In genomic region chr22:36744413-36744765, GRCh38 we compare ENCODE assay signal across 22 cellular contexts. TPM values are rescaled to one million over a fixed set of nuclear protein-coding genes. Genes with fewer than 3 reads are reported as not detected.
A peak's percentile ranks its signal among the peaks of the same experiment; 100 is the strongest.
DNase-seq lines count a peak whose midpoint lies in the region; ATAC-seq and TF ChIP-seq lines count a peak whose summit lies in the region.
"Had no signal": no experiment of that assay in that cellular context is flagged by ENCODE, and none has a peak within 500 bp of the region (broad histone marks: within the 10 kb centered on the region; RNA-seq: fewer than 3 reads in every experiment).

No MANE protein-coding gene starts in this region.

- CTCF ChIA-PET in IMR-90 (lab: Yijun Ruan, JAX) (no interaction called here), WTC11 (lab: Charles Lee) (interaction anchor here (0.6 to 3.4 kb wide), 5 partner anchors 13 to 709 kb away, joined by 3 to 20 read pairs (median 3); partner anchors contain the start of genes IFT27 and TST)

- no peak overlapping the region for H3K4me3 Mint-ChIP-seq in WTC11
- H3K4me3 Mint-ChIP-seq: CD4-positive, CD25-positive, alpha-beta regulatory T cell; CD8-positive, alpha-beta T cell; GM23338; H9 had no signal

- H3K27ac ChIP-seq in IMR-90 (ENCODE audit: insufficient read depth, low read length) (no peak overlapping the region), osteoblast (ENCODE audit: low read depth, low read length) (no peak overlapping the region), sigmoid colon (no peak overlapping the region), mesenchymal stem cell (ENCODE audit: low read length, poor library complexity, severe bottlenecking) (no peak overlapping the region)
- H3K27ac ChIP-seq: C4-2B had no signal

- H3K14ac ChIP-seq in IMR-90 (replicated peaks; ENCODE audit: low read depth, low read length) (no peak overlapping the region), mesenchymal stem cell (ENCODE audit: low read length in 2 of 2) (no peak overlapping the region)

- H3K9me1 ChIP-seq in IMR-90 (ENCODE audit: insufficient read depth, low read length): no peaks in the 10 kb centered on the region

- H3K9me3 Mint-ChIP-seq in WTC11: peaks cover 14% of the 10 kb centered on the region
- H3K9me3 Mint-ChIP-seq: CD8-positive, alpha-beta T cell had no signal

- POLR2A ChIA-PET in IMR-90 (lab: Charles Lee; ENCODE audit: unreplicated experiment) (no interaction called here), WTC11 (lab: Charles Lee) (no interaction called here)

- H3K56ac ChIP-seq in IMR-90 (ENCODE audit: extremely low read depth, insufficient read depth, low read length): no peak overlapping the region

- H3K23ac ChIP-seq in IMR-90 (ENCODE audit: low read depth, low read length): no peak overlapping the region
- no peak overlapping the region for H3K23ac ChIP-seq in mesenchymal stem cell (ENCODE audit: low read length in 2 of 2)

- H3K18ac ChIP-seq in IMR-90 (ENCODE audit: low read depth, low read length): no peak overlapping the region
- no peak overlapping the region for H3K18ac ChIP-seq in mesenchymal stem cell (ENCODE audit: low read depth in 1 of 2, low read length in 2 of 2)

- no peaks in the 10 kb centered on the region for H3K4me1 ChIP-seq in IMR-90 (ENCODE audit: control insufficient read depth, insufficient read depth, low read length)
- H3K4me1 ChIP-seq in osteoblast (ENCODE audit: insufficient read depth, low read length): no peaks in the 10 kb centered on the region
- no peaks in the 10 kb centered on the region for H3K4me1 ChIP-seq in sigmoid colon
- H3K4me1 ChIP-seq in mesenchymal stem cell (ENCODE audit: control insufficient read depth, insufficient read depth, low read depth, low read length): peaks cover 1% of the 10 kb centered on the region
- H3K4me1 ChIP-seq: Caco-2 had no signal

- no peak overlapping the region for H3K9ac ChIP-seq in IMR-90 (ENCODE audit: low read depth, low read length)
- no peak overlapping the region for H3K9ac ChIP-seq in mesenchymal stem cell (ENCODE audit: low read length)

- no peaks in the 10 kb centered on the region for H3K4me1 Mint-ChIP-seq in WTC11
- H3K4me1 Mint-ChIP-seq: CD4-positive, CD25-positive, alpha-beta regulatory T cell; GM23338 had no signal

- no peak for TF ChIP-seq EP300 in sigmoid colon (IDR thresholded peaks at IDR 0.05)

- H2AK9ac ChIP-seq in IMR-90 (replicated peaks; ENCODE audit: low read depth, low read length, poor library complexity): no peak overlapping the region

- H2BK120ac ChIP-seq in IMR-90 (ENCODE audit: low read depth, low read length) (no peak overlapping the region), mesenchymal stem cell (ENCODE audit: low read depth, low read length) (no peak overlapping the region)

- H2AK5ac ChIP-seq in IMR-90 (ENCODE audit: low read depth, low read length) (no peak overlapping the region), mesenchymal stem cell (ENCODE audit: low read length, severe bottlenecking) (no peak overlapping the region)

- no peak overlapping the region for H2BK20ac ChIP-seq in IMR-90 (ENCODE audit: low read depth, low read length)

- BruUV-seq in IMR-90 (replicated peaks; lab: Mats Ljungman, UMichigan): no TSS peak

- H3K36me3 Mint-ChIP-seq in WTC11: peaks cover 3% of the 10 kb centered on the region; the same call in 1 of the 2 replicates
- H3K36me3 Mint-ChIP-seq: CD4-positive, CD25-positive, alpha-beta regulatory T cell; CD8-positive, alpha-beta T cell had no signal

- no peak overlapping the region for H4K5ac ChIP-seq in IMR-90 (ENCODE audit: low read depth, low read length)

- H3K79me2 ChIP-seq in osteoblast (ENCODE audit: insufficient read depth, low read length): no peaks in the 10 kb centered on the region

- H2BK5ac ChIP-seq in IMR-90 (ENCODE audit: low read depth, low read length, poor library complexity, severe bottlenecking): no peak overlapping the region
- no peak overlapping the region for H2BK5ac ChIP-seq in mesenchymal stem cell (ENCODE audit: low read depth, low read length, poor library complexity, severe bottlenecking)

- H4K8ac ChIP-seq in IMR-90 (ENCODE audit: low read depth in 2 of 2, low read length in 2 of 2) (no peak overlapping the region), mesenchymal stem cell (ENCODE audit: low read length) (no peak overlapping the region)

- intact Hi-C loops in IMR-90 (cut with micrococcal nuclease): no loop called here
- intact Hi-C loops in sigmoid colon (cut with DNase I): no loop called here

- TF ChIP-seq POLR2A in IMR-90 (IDR thresholded peaks at IDR 0.05; ENCODE audit: low read depth, low read length) (no peak), sigmoid colon (IDR thresholded peaks at IDR 0.05) (no peak)

- H3K36me3 ChIP-seq in IMR-90 (ENCODE audit: control insufficient read depth, insufficient read depth, low read length): no peaks in the 10 kb centered on the region
- no peaks in the 10 kb centered on the region for H3K36me3 ChIP-seq in osteoblast (ENCODE audit: insufficient read depth, low read length)
- H3K36me3 ChIP-seq in sigmoid colon: no peaks in the 10 kb centered on the region
- no peaks in the 10 kb centered on the region for H3K36me3 ChIP-seq in mesenchymal stem cell (ENCODE audit: control insufficient read depth in 1 of 2, insufficient read depth in 2 of 2, low read depth in 1 of 2, low read length in 2 of 2)

- ATAC-seq in IMR-90 (ENCODE audit: low read depth): no peak
- no peak for ATAC-seq in WTC11
- no peak for ATAC-seq in GM21825 (IDR thresholded peaks at IDR 0.05; ENCODE audit: unreplicated experiment)
- no peak for ATAC-seq in HG03108 (IDR thresholded peaks at IDR 0.05; ENCODE audit: unreplicated experiment)
- ATAC-seq: CD8-positive, alpha-beta T cell; GM12878; GM23338; HCT116 had no signal

- H3K4me2 ChIP-seq in IMR-90 (ENCODE audit: low read depth, low read length): no peak overlapping the region
- H3K4me2 ChIP-seq in osteoblast (ENCODE audit: insufficient read depth, low read length): no peak overlapping the region
- H3K4me2 ChIP-seq in mesenchymal stem cell (ENCODE audit: low read length, poor library complexity, severe bottlenecking): no peak overlapping the region
- H3K4me2 ChIP-seq: GM23338 had no signal

- H3K4ac ChIP-seq in IMR-90 (ENCODE audit: low read depth, low read length) (no peak overlapping the region), mesenchymal stem cell (ENCODE audit: low read depth in 1 of 2, low read length in 2 of 2) (no peak overlapping the region)

- H4K20me1 ChIP-seq in IMR-90 (ENCODE audit: insufficient read depth, low read length) (no peaks in the 10 kb centered on the region), osteoblast (ENCODE audit: insufficient read depth, low read length) (no peaks in the 10 kb centered on the region)

- in situ Hi-C loops in IMR-90 (cut with MboI; ENCODE audit: low sequenced_read_pairs): no loop called here

- H3K9me3 ChIP-seq in IMR-90 (ENCODE audit: control insufficient read depth, insufficient read depth, low read length): peaks cover 3% of the 10 kb centered on the region; the same call in 1 of the 2 replicates
- H3K9me3 ChIP-seq in osteoblast (ENCODE audit: low read depth, low read length): no peaks in the 10 kb centered on the region
- peaks cover 0 to 2% (median 0%) of the 10 kb centered on the region in 4 donors for H3K9me3 ChIP-seq in sigmoid colon
- H3K9me3 ChIP-seq in mesenchymal stem cell (ENCODE audit: control insufficient read depth, low read length): peaks cover 3% of the 10 kb centered on the region
- H3K9me3 ChIP-seq: Caco-2 had no signal

- WGBS in IMR-90 (ENCODE audit: extremely low coverage in 2 of 2, insufficient read length in 1 of 2), 2 experiments: 13% methylated on average over 1 of the region's 4 CpGs; no CpG with 5 or more reads in 1 of the 2 experiments
- 57 to 66% methylated on average over 4 of the region's 4 CpGs for WGBS in sigmoid colon, 2 donors
- WGBS in mesenchymal stem cell: 62% methylated on average over 3 of the region's 4 CpGs

- TF ChIP-seq CTCF in IMR-90 (conservative IDR thresholded peaks at IDR 0.05; ENCODE audit: low read depth, low read length) (no peak), WTC11 (IDR thresholded peaks at IDR 0.05) (no peak), osteoblast (IDR thresholded peaks at IDR 0.05; ENCODE audit: extremely low read depth, low read depth, low read length) (no peak), sigmoid colon (IDR thresholded peaks at IDR 0.05) (no peak)

- no peak overlapping the region for H2BK12ac ChIP-seq in mesenchymal stem cell (ENCODE audit: low read length in 2 of 2)

- DNase-seq in IMR-90 (no peak), WTC11 (ENCODE audit: low spot score) (peak; percentile 6), osteoblast (ENCODE audit: insufficient read length, low spot score, missing footprints) (peak; percentile 76), sigmoid colon (peak; percentile 40), mesenchymal stem cell (no peak)
- DNase-seq: CD4-positive, CD25-positive, alpha-beta regulatory T cell; CD8-positive, alpha-beta T cell; DMS153; DND-41; GDM1 had no signal

- no peak for TF ChIP-seq RAD21 in IMR-90 (IDR thresholded peaks at IDR 0.05; ENCODE audit: low read length)

- no peak overlapping the region for H3K27ac Mint-ChIP-seq in WTC11
- H3K27ac Mint-ChIP-seq: CD4-positive, CD25-positive, alpha-beta regulatory T cell; CD8-positive, alpha-beta T cell; GM23338; H9 had no signal

- peak overlapping the region; percentile 33 for H2AFZ ChIP-seq in IMR-90 (replicated peaks; ENCODE audit: low read length, poor library complexity)
- H2AFZ ChIP-seq in osteoblast (ENCODE audit: low read length): no peak overlapping the region
- no peak overlapping the region for H2AFZ ChIP-seq in mesenchymal stem cell (ENCODE audit: low read depth, low read length)
- H2AFZ ChIP-seq: GM23338 had no signal

- dilution Hi-C loops in IMR-90 (cut with HindIII; ENCODE audit: low sequenced_read_pairs, unreplicated experiment): no loop called here

- H3K79me1 ChIP-seq in IMR-90 (ENCODE audit: low read depth in 1 of 2, low read length in 2 of 2): no peaks in the 10 kb centered on the region
- no peaks in the 10 kb centered on the region for H3K79me1 ChIP-seq in mesenchymal stem cell (replicated peaks; ENCODE audit: low read length, poor library complexity, severe bottlenecking)

- no peak overlapping the region for H2BK15ac ChIP-seq in IMR-90 (ENCODE audit: low read depth, low read length)
- H2BK15ac ChIP-seq in mesenchymal stem cell (ENCODE audit: low read depth, poor library complexity, severe bottlenecking): no peak overlapping the region

- H3K4me3 ChIP-seq in IMR-90 (ENCODE audit: insufficient read depth, low read depth, low read length): no peak overlapping the region
- H3K4me3 ChIP-seq in osteoblast (ENCODE audit: insufficient read depth, low read length): no peak overlapping the region
- H3K4me3 ChIP-seq in sigmoid colon: no peak overlapping the region
- no peak overlapping the region for H3K4me3 ChIP-seq in mesenchymal stem cell (ENCODE audit: insufficient read depth in 1 of 2, low read depth in 1 of 2, low read length in 2 of 2)
- H3K4me3 ChIP-seq: GM12878, GM23338 had no signal

- H4K91ac ChIP-seq in IMR-90 (ENCODE audit: insufficient read depth, low read depth, low read length) (no peak overlapping the region), mesenchymal stem cell (ENCODE audit: low read length) (no peak overlapping the region)

- peaks cover 22% of the 10 kb centered on the region for H3K27me3 Mint-ChIP-seq in WTC11 (ENCODE audit: low read depth)

- H3K27me3 ChIP-seq in IMR-90 (ENCODE audit: control insufficient read depth, insufficient read depth, low read length): peaks cover 37% of the 10 kb centered on the region
- peaks cover 9% of the 10 kb centered on the region for H3K27me3 ChIP-seq in osteoblast (ENCODE audit: insufficient read depth, low read length)
- H3K27me3 ChIP-seq in sigmoid colon: peaks cover 0 to 27% (median 23%) of the 10 kb centered on the region in 3 donors
- peaks cover 41 to 49% of the 10 kb centered on the region in 2 experiments for H3K27me3 ChIP-seq in mesenchymal stem cell (ENCODE audit: control insufficient read depth in 1 of 2, insufficient read depth in 1 of 2, low read length in 2 of 2)

RNA-seq across cellular contexts. Expression of gene IFT27, which starts 31.5 kb away (rescaled TPM):
- total RNA-seq in IMR-90 (2012; rRNA removed) (14.5 and 18.3 TPM in 2 replicates), WTC11 (2021) (47.9 to 56.3 TPM (median 53.8 TPM) in 3 replicates), osteoblast (22.1 and 27.4 TPM in 2 replicates), sigmoid colon (10 to 100 TPM; 15.9 to 27.7 (median 25.1) TPM)
- polyA plus RNA-seq in IMR-90 (2012; rRNA removed) (26.9 and 27.0 TPM in 2 replicates), sigmoid colon (10 to 100 TPM; 15.0 to 27.9 (median 17.8) TPM)
- polyA plus RNA-seq in IMR-90 (2012; cell fraction: cytosol; rRNA removed): 19.5 and 23.4 TPM in 2 replicates
- 91.4 and 200 TPM in 2 replicates for polyA plus RNA-seq in IMR-90 (2012; cell fraction: nucleus; rRNA removed; ENCODE audit: low replicate concordance)
- polyA plus RNA-seq in mesenchymal stem cell (2013, experiment 1 of 2): 31.2 TPM
- 31.2 TPM for polyA plus RNA-seq in mesenchymal stem cell (2013, experiment 2 of 2)

RNA-seq across cellular contexts. Expression of gene CACNG2, which starts 40.8 kb away (rescaled TPM):
- total RNA-seq in IMR-90 (2012; rRNA removed): not detected in 2 replicates
- not detected in 2 replicates for polyA plus RNA-seq in IMR-90 (2012; rRNA removed)
- not detected in 2 replicates for polyA plus RNA-seq in IMR-90 (2012; cell fraction: cytosol; rRNA removed)
- polyA plus RNA-seq in IMR-90 (2012; cell fraction: nucleus; rRNA removed; ENCODE audit: low replicate concordance): not detected in 2 replicates
- not detected in 3 replicates for total RNA-seq in WTC11 (2021)
- not detected in 2 replicates for total RNA-seq in osteoblast
- total RNA-seq in sigmoid colon: not detected
- under 1 TPM in 1 of 3 donors, not detected in 2; under 0.01 TPM for polyA plus RNA-seq in sigmoid colon
- not detected for polyA plus RNA-seq in mesenchymal stem cell (2013, experiment 1 of 2)
- not detected for polyA plus RNA-seq in mesenchymal stem cell (2013, experiment 2 of 2)
- total RNA-seq: A172; A673; Caco-2; CD4-positive, CD25-positive, alpha-beta regulatory T cell; CD8-positive, alpha-beta T cell; GM12878; GM23338; H4; H9 had no signal
- polyA plus RNA-seq: BJ; CD4-positive, CD25-positive, alpha-beta regulatory T cell; GM12878; GM23338 had no signal

Comparison
In these comparisons a context has a peak if more than half of its experiments do, and no peak if none do; other contexts are left out.
1. DNase-seq: peak in WTC11 (single experiment), osteoblast (single experiment) and sigmoid colon (single experiment); none in IMR-90 (single experiment) and mesenchymal stem cell (single experiment).